ENCODE assay signal across 8 cellular contexts in genomic region chr1:15994590-15995351, GRCh38. TPM values are rescaled to one million over a fixed set of nuclear protein-coding genes. Genes with fewer than 3 reads are reported as not detected.
DNase-seq lines count a peak whose midpoint lies in the region; ATAC-seq and TF ChIP-seq lines count a peak whose summit lies in the region.

No MANE protein-coding gene starts in this region.

- no peak overlapping the region for H3K27ac ChIP-seq in Karpas-422 (ENCODE audit: low read length)
- H3K27ac ChIP-seq in tibial artery, result no peak overlapping the region

- H3K36me3 ChIP-seq in Karpas-422 (ENCODE audit: insufficient read depth, low read length) (no peaks in the 10 kb centered on the region), tibial artery (no peaks in the 10 kb centered on the region)

- H3K4me3 Mint-ChIP-seq in endothelial cell (ENCODE audit: unreplicated experiment), result no peak overlapping the region
- H3K4me3 Mint-ChIP-seq in naive B cell, result no peak overlapping the region

- TF ChIP-seq CTCF in endothelial cell (IDR thresholded peaks at IDR 0.05; ENCODE audit: unreplicated experiment) (peak; percentile 71), tibial artery (IDR thresholded peaks at IDR 0.05) (peak; percentile 88 to 93)

- H3K9me3 ChIP-seq in Karpas-422 (ENCODE audit: low read length) (no peaks in the 10 kb centered on the region), tibial artery (no peaks in the 10 kb centered on the region)

- no peaks in the 10 kb centered on the region for H3K79me2 ChIP-seq in Karpas-422 (ENCODE audit: low read length)

- H3K36me3 Mint-ChIP-seq in endothelial cell (ENCODE audit: low read depth, unreplicated experiment) (peaks cover 3% of the 10 kb centered on the region), naive B cell (peaks cover 0 to 4% of the 10 kb centered on the region in 2 donors)

- no peaks in the 10 kb centered on the region for H3K9me2 ChIP-seq in Karpas-422 (replicated peaks; ENCODE audit: insufficient read depth, low read length)

- DNase-seq in D341Med (ENCODE audit: low spot score) (peak; percentile 57), Karpas-422 (peak; percentile 52), endothelial cell (ENCODE audit: low spot score) (peak; percentile 76), naive B cell (peak; percentile 16), tibial artery (peak; percentile 58 to 82), NCI-H1436 (lab: John Stamatoyannopoulos, UW) (no peak)
- DNase-seq in activated CD4-positive, alpha-beta T cell treated with anti-CD3 and anti-CD28 coated beads, Interleukin-2, amount 50 U/mL, for 1 hour, result peak; percentile 25

- no peaks in the 10 kb centered on the region for H4K20me1 ChIP-seq in Karpas-422 (ENCODE audit: insufficient read depth, low read depth, low read length)

- H3K4me3 ChIP-seq in Karpas-422 (ENCODE audit: low read length) (no peak overlapping the region), tibial artery (no peak overlapping the region)

- H3K9me3 Mint-ChIP-seq in endothelial cell (ENCODE audit: unreplicated experiment) (no peaks in the 10 kb centered on the region), naive B cell (peaks cover 0 to 2% (median 0%) of the 10 kb centered on the region in 7 donors)

- H3K27me3 Mint-ChIP-seq in endothelial cell (ENCODE audit: unreplicated experiment), result peaks cover 4% of the 10 kb centered on the region
- peaks cover 4 to 27% (median 9%) of the 10 kb centered on the region in 3 donors for H3K27me3 Mint-ChIP-seq in naive B cell

- H3K27me3 ChIP-seq in Karpas-422 (ENCODE audit: low read length) (no peaks in the 10 kb centered on the region), tibial artery (no peaks in the 10 kb centered on the region)

- H3K27ac Mint-ChIP-seq in endothelial cell (ENCODE audit: unreplicated experiment), result no peak overlapping the region
- peak overlapping the region in 1 of 6 donors; percentile 61 for H3K27ac Mint-ChIP-seq in naive B cell

- H2AFZ ChIP-seq in Karpas-422 (ENCODE audit: low read length), result no peak overlapping the region

- intact Hi-C loops in tibial artery (cut with DNase I; ENCODE audit: low total_unique reads), result loop anchor here (5.0 kb wide), 2 partner anchors 182 to 202 kb away; no protein-coding TSS in a partner anchor

- H3K4me1 ChIP-seq in Karpas-422 (ENCODE audit: low read length) (peaks cover 5% of the 10 kb centered on the region), tibial artery (no peaks in the 10 kb centered on the region)

- ATAC-seq in naive B cell (ENCODE audit: low read depth in 2 of 2), result peak; percentile 30 to 56
- ATAC-seq in HG02642 (IDR thresholded peaks at IDR 0.05; ENCODE audit: poor library complexity, unreplicated experiment), result no peak

- H3K4me2 ChIP-seq in Karpas-422 (ENCODE audit: low read depth, low read length, poor library complexity, severe bottlenecking), result no peak overlapping the region

- H3K9ac ChIP-seq in Karpas-422 (ENCODE audit: low read length), result no peak overlapping the region

- H3K4me1 Mint-ChIP-seq in endothelial cell (ENCODE audit: unreplicated experiment) (no peaks in the 10 kb centered on the region), naive B cell (no peaks in the 10 kb centered on the region)

RNA-seq across cellular contexts. Expression of gene SRARP, which starts 9.3 kb away (rescaled TPM):
- 0.04 TPM in 1 of 2 replicates, not detected in the other for total RNA-seq in Karpas-422 (2014; rRNA removed; shearing (Covaris generic); ENCODE audit: low replicate concordance)
- 0.10 TPM for total RNA-seq in endothelial cell (ENCODE audit: unreplicated experiment)
- polyA plus RNA-seq in naive B cell (ENCODE audit: low read depth in 6 of 6), result not detected

RNA-seq across cellular contexts. Expression of gene ZBTB17, which starts 18.9 kb away (rescaled TPM):
- 25.9 and 26.8 TPM in 2 replicates for total RNA-seq in Karpas-422 (2014; rRNA removed; shearing (Covaris generic); ENCODE audit: low replicate concordance)
- 33.6 TPM for total RNA-seq in endothelial cell (ENCODE audit: unreplicated experiment)
- polyA plus RNA-seq in naive B cell (ENCODE audit: low read depth in 6 of 6), result 10 to 100 TPM in 3 of 6 donors, 1 to 10 TPM in 3; 3.6 to 34.9 (median 10.0) TPM

RNA-seq across cellular contexts. Expression of gene HSPB7, which starts 23.1 kb away (rescaled TPM):
- total RNA-seq in Karpas-422 (2014; rRNA removed; shearing (Covaris generic); ENCODE audit: low replicate concordance), result not detected in 2 replicates
- total RNA-seq in endothelial cell (ENCODE audit: unreplicated experiment), result not detected
- polyA plus RNA-seq in naive B cell (ENCODE audit: low read depth in 6 of 6), result not detected

RNA-seq across cellular contexts. Expression of gene CLCNKA, which starts 27.1 kb away (rescaled TPM):
- total RNA-seq in Karpas-422 (2014; rRNA removed; shearing (Covaris generic); ENCODE audit: low replicate concordance), result not detected in 2 replicates
- total RNA-seq in endothelial cell (ENCODE audit: unreplicated experiment), result not detected
- not detected for polyA plus RNA-seq in naive B cell (ENCODE audit: low read depth in 6 of 6)

RNA-seq across cellular contexts. Expression of gene CLCNKB, which starts 48.8 kb away (rescaled TPM):
- total RNA-seq in Karpas-422 (2014; rRNA removed; shearing (Covaris generic); ENCODE audit: low replicate concordance), result not detected in 2 replicates
- total RNA-seq in endothelial cell (ENCODE audit: unreplicated experiment), result 0.59 TPM
- not detected for polyA plus RNA-seq in naive B cell (ENCODE audit: low read depth in 6 of 6)
